In genomic region chr14:59484611-59485174, GRCh38 we compare ENCODE assay signal across 8 cellular contexts. TPM values are rescaled to one million over a fixed set of nuclear protein-coding genes. Genes with fewer than 3 reads are reported as not detected.
DNase-seq lines count a peak whose midpoint lies in the region; ATAC-seq and TF ChIP-seq lines count a peak whose summit lies in the region.

No MANE protein-coding gene starts in this region.

- TF ChIP-seq POLR2A in ovary (IDR thresholded peaks at IDR 0.05) = no peak

- no peak for TF ChIP-seq EP300 in ovary (IDR thresholded peaks at IDR 0.05)

- H3K27ac ChIP-seq in BLaER1 (peak overlapping the region; percentile 89), ovary (peak overlapping the region; percentile 54 to 83)

- H3K36me3 ChIP-seq in BLaER1 (peaks cover 20% of the 10 kb centered on the region), ovary (no peaks in the 10 kb centered on the region)

- 0% methylated on average over 35 of the region's 35 CpGs for WGBS in ovary, 3 donors

- peaks cover 31% of the 10 kb centered on the region for H4K20me1 ChIP-seq in BLaER1

- intact Hi-C loops in ovary (cut with DNase I) = no loop called here

- DNase-seq in GM19238 (ENCODE audit: insufficient read length, low spot score) (peak; percentile 12), fibroblast of peridontal ligament (ENCODE audit: extremely low read depth) (peak; percentile 51), ovary (no peak), HuH-7 (ENCODE audit: low spot score) (no peak)
- DNase-seq in activated CD4-positive, alpha-beta T cell treated with anti-CD3 and anti-CD28 coated beads, Interleukin-2, amount 50 U/mL, for 48 hours = no peak

- H3K4me1 ChIP-seq in BLaER1 = peaks cover 51% of the 10 kb centered on the region
- H3K4me1 ChIP-seq in ovary (ENCODE audit: insufficient read depth) = peaks cover 18% of the 10 kb centered on the region

- peak; percentile 51 for ATAC-seq in HG03175 (IDR thresholded peaks at IDR 0.05; ENCODE audit: unreplicated experiment)
- ATAC-seq in SK-N-SH treated with all-trans-retinoic acid at 6 μM for 48 hours = peak; percentile 47

- H3K4me2 ChIP-seq in BLaER1 = peak overlapping the region; percentile 74

- no peak for TF ChIP-seq CTCF in ovary (IDR thresholded peaks at IDR 0.05)

- H3K9me3 ChIP-seq in BLaER1 (no peaks in the 10 kb centered on the region), ovary (no peaks in the 10 kb centered on the region)

- H3K4me3 ChIP-seq in BLaER1 (peak overlapping the region; percentile 83), ovary (peak overlapping the region; percentile 72)

- H3K9ac ChIP-seq in BLaER1 = peak overlapping the region; percentile 89

- H3K27me3 ChIP-seq in BLaER1 (no peaks in the 10 kb centered on the region), ovary (no peaks in the 10 kb centered on the region)

TF ChIP-seq in SK-N-SH treated with all-trans-retinoic acid at 6 μM for 48 hours, 23 proteins besides CTCF, POLR2A, EP300 and RAD21:
- TF ChIP-seq, protein P1, sequence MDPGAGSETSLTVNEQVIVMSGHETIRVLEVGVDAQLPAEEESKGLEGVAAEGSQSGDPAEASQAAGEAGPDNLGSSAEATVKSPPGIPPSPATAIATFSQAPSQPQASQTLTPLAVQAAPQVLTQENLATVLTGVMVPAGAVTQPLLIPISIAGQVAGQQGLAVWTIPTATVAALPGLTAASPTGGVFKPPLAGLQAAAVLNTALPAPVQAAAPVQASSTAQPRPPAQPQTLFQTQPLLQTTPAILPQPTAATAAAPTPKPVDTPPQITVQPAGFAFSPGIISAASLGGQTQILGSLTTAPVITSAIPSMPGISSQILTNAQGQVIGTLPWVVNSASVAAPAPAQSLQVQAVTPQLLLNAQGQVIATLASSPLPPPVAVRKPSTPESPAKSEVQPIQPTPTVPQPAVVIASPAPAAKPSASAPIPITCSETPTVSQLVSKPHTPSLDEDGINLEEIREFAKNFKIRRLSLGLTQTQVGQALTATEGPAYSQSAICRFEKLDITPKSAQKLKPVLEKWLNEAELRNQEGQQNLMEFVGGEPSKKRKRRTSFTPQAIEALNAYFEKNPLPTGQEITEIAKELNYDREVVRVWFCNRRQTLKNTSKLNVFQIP (CRISPR knock-in tag; IDR thresholded peaks at IDR 0.05; ENCODE audit: borderline replicate concordance, low read depth) = no peak
- TF ChIP-seq CSDC2 (CRISPR knock-in tag; IDR thresholded peaks at IDR 0.05) = no peak
- no peak for TF ChIP-seq TCF4 (CRISPR knock-in tag; IDR thresholded peaks at IDR 0.05; ENCODE audit: borderline replicate concordance)
- TF ChIP-seq, protein P2, sequence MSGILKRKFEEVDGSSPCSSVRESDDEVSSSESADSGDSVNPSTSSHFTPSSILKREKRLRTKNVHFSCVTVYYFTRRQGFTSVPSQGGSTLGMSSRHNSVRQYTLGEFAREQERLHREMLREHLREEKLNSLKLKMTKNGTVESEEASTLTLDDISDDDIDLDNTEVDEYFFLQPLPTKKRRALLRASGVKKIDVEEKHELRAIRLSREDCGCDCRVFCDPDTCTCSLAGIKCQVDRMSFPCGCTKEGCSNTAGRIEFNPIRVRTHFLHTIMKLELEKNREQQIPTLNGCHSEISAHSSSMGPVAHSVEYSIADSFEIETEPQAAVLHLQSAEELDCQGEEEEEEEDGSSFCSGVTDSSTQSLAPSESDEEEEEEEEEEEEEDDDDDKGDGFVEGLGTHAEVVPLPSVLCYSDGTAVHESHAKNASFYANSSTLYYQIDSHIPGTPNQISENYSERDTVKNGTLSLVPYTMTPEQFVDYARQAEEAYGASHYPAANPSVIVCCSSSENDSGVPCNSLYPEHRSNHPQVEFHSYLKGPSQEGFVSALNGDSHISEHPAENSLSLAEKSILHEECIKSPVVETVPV (CRISPR knock-in tag; IDR thresholded peaks at IDR 0.05) = no peak
- TF ChIP-seq ZNF8 (CRISPR knock-in tag; IDR thresholded peaks at IDR 0.05) = no peak
- TF ChIP-seq PPARA (CRISPR knock-in tag; IDR thresholded peaks at IDR 0.05; ENCODE audit: borderline replicate concordance) = no peak
- TF ChIP-seq ZC3H10 (CRISPR knock-in tag; IDR thresholded peaks at IDR 0.05) = no peak
- no peak for TF ChIP-seq ZFP3 (CRISPR knock-in tag; IDR thresholded peaks at IDR 0.05)
- TF ChIP-seq, protein P3, sequence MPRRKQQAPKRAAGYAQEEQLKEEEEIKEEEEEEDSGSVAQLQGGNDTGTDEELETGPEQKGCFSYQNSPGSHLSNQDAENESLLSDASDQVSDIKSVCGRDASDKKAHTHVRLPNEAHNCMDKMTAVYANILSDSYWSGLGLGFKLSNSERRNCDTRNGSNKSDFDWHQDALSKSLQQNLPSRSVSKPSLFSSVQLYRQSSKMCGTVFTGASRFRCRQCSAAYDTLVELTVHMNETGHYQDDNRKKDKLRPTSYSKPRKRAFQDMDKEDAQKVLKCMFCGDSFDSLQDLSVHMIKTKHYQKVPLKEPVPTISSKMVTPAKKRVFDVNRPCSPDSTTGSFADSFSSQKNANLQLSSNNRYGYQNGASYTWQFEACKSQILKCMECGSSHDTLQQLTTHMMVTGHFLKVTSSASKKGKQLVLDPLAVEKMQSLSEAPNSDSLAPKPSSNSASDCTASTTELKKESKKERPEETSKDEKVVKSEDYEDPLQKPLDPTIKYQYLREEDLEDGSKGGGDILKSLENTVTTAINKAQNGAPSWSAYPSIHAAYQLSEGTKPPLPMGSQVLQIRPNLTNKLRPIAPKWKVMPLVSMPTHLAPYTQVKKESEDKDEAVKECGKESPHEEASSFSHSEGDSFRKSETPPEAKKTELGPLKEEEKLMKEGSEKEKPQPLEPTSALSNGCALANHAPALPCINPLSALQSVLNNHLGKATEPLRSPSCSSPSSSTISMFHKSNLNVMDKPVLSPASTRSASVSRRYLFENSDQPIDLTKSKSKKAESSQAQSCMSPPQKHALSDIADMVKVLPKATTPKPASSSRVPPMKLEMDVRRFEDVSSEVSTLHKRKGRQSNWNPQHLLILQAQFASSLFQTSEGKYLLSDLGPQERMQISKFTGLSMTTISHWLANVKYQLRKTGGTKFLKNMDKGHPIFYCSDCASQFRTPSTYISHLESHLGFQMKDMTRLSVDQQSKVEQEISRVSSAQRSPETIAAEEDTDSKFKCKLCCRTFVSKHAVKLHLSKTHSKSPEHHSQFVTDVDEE (CRISPR knock-in tag; IDR thresholded peaks at IDR 0.05) = no peak
- TF ChIP-seq PATZ1 (CRISPR knock-in tag; IDR thresholded peaks at IDR 0.05; ENCODE audit: borderline replicate concordance) = no peak
- TF ChIP-seq CREB5 (CRISPR knock-in tag; IDR thresholded peaks at IDR 0.05; ENCODE audit: low read depth) = no peak
- TF ChIP-seq ESRRG (CRISPR knock-in tag; IDR thresholded peaks at IDR 0.05) = no peak
- TF ChIP-seq RARB (CRISPR knock-in tag; IDR thresholded peaks at IDR 0.05) = no peak
- no peak for TF ChIP-seq SNAI2 (CRISPR knock-in tag; IDR thresholded peaks at IDR 0.05)
- TF ChIP-seq ZNF565 (CRISPR knock-in tag; conservative IDR thresholded peaks at IDR 0.05; ENCODE audit: low read depth) = no peak
- TF ChIP-seq GLIS3 (CRISPR knock-in tag; IDR thresholded peaks at IDR 0.05) = no peak
- TF ChIP-seq ARNTL (CRISPR knock-in tag; IDR thresholded peaks at IDR 0.05; ENCODE audit: borderline replicate concordance, low read depth) = no peak

RNA-seq across cellular contexts. Expression of gene JKAMP, which starts 0.4 kb away (rescaled TPM):
- 10 to 100 TPM; 21.6 to 67.1 (median 26.1) TPM for total RNA-seq in ovary
- polyA plus RNA-seq in ovary = 10 to 100 TPM; 30.6 to 51.5 TPM

RNA-seq across cellular contexts. Expression of gene L3HYPDH, which starts 0.5 kb away (rescaled TPM):
- 10 to 100 TPM; 21.4 to 52.8 (median 31.9) TPM for total RNA-seq in ovary
- polyA plus RNA-seq in ovary = 10 to 100 TPM; 17.2 to 31.2 TPM

RNA-seq across cellular contexts. Expression of gene GPR135, which starts 19.5 kb away (rescaled TPM):
- 10 to 100 TPM in 1 of 7 donors, 1 to 10 TPM in 6; 4.8 to 10.9 (median 6.9) TPM for total RNA-seq in ovary
- 1 to 10 TPM; 1.7 to 4.6 TPM for polyA plus RNA-seq in ovary

Comparison
In these comparisons a context has a peak if more than half of its experiments do, and no peak if none do; other contexts are left out.
1. DNase-seq: peak in GM19238 (single experiment) and fibroblast of peridontal ligament (single experiment); none in ovary (0 of 5), HuH-7 (single experiment) and activated CD4-positive, alpha-beta T cell treated with anti-CD3 and anti-CD28 coated beads, Interleukin-2, amount 50 U/mL, for 48 hours (0 of 2).